In genomic region chr3:15612001-15612400, GRCh38 we compare ENCODE assay signal across 24 cellular contexts.
"Had no signal": no experiment of that assay in that cellular context is flagged by ENCODE, and none has a peak within 500 bp of the region (broad histone marks: within the 10 kb centered on the region; RNA-seq: fewer than 3 reads in every experiment).

No MANE protein-coding gene starts in this region.

- H3K27ac Mint-ChIP-seq: activated CD4-positive, alpha-beta memory T cell treated with anti-CD3 and anti-CD28 coated beads, Interleukin-2, amount 10 ng/mL, durations not matched to agents 7 days and 5 days; activated T-helper 17 cell treated with anti-CD3 and anti-CD28 coated beads, Interleukin-2, amount 50 U/mL, for 72 hours; mesothelial cell of epicardium; natural killer cell treated with Interleukin-12 subunit alpha and Interleukin-12 subunit beta and Interleukin-15 and Interleukin-18, amount 100 ng/mL, for 72 hours had no signal

- H3K36me3 Mint-ChIP-seq: natural killer cell treated with Interleukin-12 subunit alpha and Interleukin-12 subunit beta and Interleukin-15 and Interleukin-18, amount 100 ng/mL, for 72 hours had no signal

- DNase-seq: activated CD4-positive, alpha-beta memory T cell treated with anti-CD3 and anti-CD28 coated beads, Interleukin-2, amount 10 ng/mL, durations not matched to agents 7 days and 5 days; activated CD4-positive, alpha-beta T cell treated with anti-CD3 and anti-CD28 coated beads for 48 hours; activated CD4-positive, CD25-positive, alpha-beta regulatory T cell; activated naive CD4-positive, alpha-beta T cell treated with Interleukin-2 at 50 U/mL for 16 hours; activated T-cell treated with anti-CD3 and anti-CD28 coated beads, Interleukin-2, amount 50 U/mL, for 1 hour; cerebellar nuclear complex; effector CD4-positive, alpha-beta T cell; foreskin fibroblast; glutamatergic neuron; hypothalamus; kidney; left lung; posterior cingulate gyrus; stimulated activated CD4-positive, alpha-beta T cell treated with anti-CD3 and anti-CD28 coated beads, Interleukin-12 subunit alpha, Interleukin-12 subunit beta, amount 100 ng/mL, for 4 hours; stimulated activated CD4-positive, alpha-beta T cell treated with anti-CD3 and anti-CD28 coated beads, Interleukin-1b, Interleukin-23, amount 100 ng/mL, for 48 hours; stimulated activated CD8-positive, alpha-beta memory T cell treated with anti-CD3 and anti-CD28 coated beads, Interleukin-4, amount 100 ng/mL, for 48 hours; stimulated activated naive CD4-positive, alpha-beta T cell; T-helper 1 cell; T-helper 9 cell; thyroid gland had no signal

- H3K4me3 ChIP-seq: left lung, thyroid gland had no signal

- H3K4me1 Mint-ChIP-seq: activated CD4-positive, alpha-beta memory T cell treated with anti-CD3 and anti-CD28 coated beads, Interleukin-2, amount 10 ng/mL, durations not matched to agents 7 days and 5 days had no signal

- H3K27me3 Mint-ChIP-seq: activated T-helper 17 cell treated with anti-CD3 and anti-CD28 coated beads, Interleukin-2, amount 50 U/mL, for 72 hours; natural killer cell treated with Interleukin-12 subunit alpha and Interleukin-12 subunit beta and Interleukin-15 and Interleukin-18, amount 100 ng/mL, for 72 hours had no signal

- H3K9me3 ChIP-seq: left lung, neutrophil, thyroid gland had no signal

- H3K27me3 ChIP-seq: left lung, neutrophil, thyroid gland had no signal

- ATAC-seq: activated T-helper 17 cell treated with anti-CD3 and anti-CD28 coated beads, Interleukin-2, amount 50 U/mL, for 72 hours; left lung; natural killer cell treated with Interleukin-12 subunit alpha and Interleukin-12 subunit beta and Interleukin-15 and Interleukin-18, amount 100 ng/mL, for 72 hours had no signal

- H3K36me3 ChIP-seq: left lung, neutrophil, thyroid gland had no signal

- H3K27ac ChIP-seq: left lung, neutrophil, thyroid gland had no signal

- H3K9me3 Mint-ChIP-seq: activated CD4-positive, alpha-beta memory T cell treated with anti-CD3 and anti-CD28 coated beads, Interleukin-2, amount 10 ng/mL, durations not matched to agents 7 days and 5 days; activated T-helper 17 cell treated with anti-CD3 and anti-CD28 coated beads, Interleukin-2, amount 50 U/mL, for 72 hours; natural killer cell treated with Interleukin-12 subunit alpha and Interleukin-12 subunit beta and Interleukin-15 and Interleukin-18, amount 100 ng/mL, for 72 hours had no signal

- H3K4me3 Mint-ChIP-seq: activated CD4-positive, alpha-beta memory T cell treated with anti-CD3 and anti-CD28 coated beads, Interleukin-2, amount 10 ng/mL, durations not matched to agents 7 days and 5 days; activated T-helper 17 cell treated with anti-CD3 and anti-CD28 coated beads, Interleukin-2, amount 50 U/mL, for 72 hours; mesothelial cell of epicardium; natural killer cell treated with Interleukin-12 subunit alpha and Interleukin-12 subunit beta and Interleukin-15 and Interleukin-18, amount 100 ng/mL, for 72 hours had no signal
